ENCODE assay signal across 8 cellular contexts in the genomic region with DNA sequence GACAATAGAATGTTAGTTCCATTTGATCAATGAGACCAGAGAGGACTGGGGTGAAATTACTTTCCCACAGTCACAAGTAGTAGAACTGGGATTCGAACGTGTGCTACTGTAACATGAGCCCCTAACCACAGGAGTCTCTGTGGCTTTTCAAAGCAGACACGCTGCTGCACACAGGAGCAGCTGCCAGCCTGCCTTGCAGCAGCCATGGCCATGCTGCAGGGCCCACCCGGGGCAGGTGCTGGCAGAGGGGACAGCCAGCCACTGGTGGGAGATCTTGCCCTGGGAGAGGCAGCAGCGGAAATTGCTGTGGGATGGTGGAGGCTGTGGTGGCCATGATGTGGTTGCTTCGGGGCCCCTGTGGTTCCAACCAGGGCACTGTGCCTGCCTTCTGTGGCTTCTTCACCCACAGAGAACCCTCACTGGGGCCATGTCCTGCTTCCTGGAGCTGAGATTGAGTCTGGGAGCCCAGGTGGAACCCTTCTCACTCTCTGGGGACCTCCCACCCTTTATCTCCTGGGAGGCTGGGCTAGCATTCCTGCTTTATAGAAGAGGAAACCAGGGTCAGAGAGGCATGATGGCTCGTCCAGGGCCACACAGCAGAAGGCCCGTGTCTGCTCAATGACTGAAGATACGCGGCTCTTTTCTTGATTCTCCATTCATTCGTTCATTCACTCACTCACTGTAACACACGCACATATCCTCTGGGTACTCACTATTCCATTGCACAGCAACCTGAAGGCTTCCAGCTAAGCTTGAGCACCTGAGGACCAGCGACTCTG. TPM values are rescaled to one million over a fixed set of nuclear protein-coding genes. Genes with fewer than 3 reads are reported as not detected.
DNase-seq lines count a peak whose midpoint lies in the region; ATAC-seq and TF ChIP-seq lines count a peak whose summit lies in the region.
"Not testable (repeated sequence)": the region's sequence is repeated elsewhere in the genome, so short reads cannot be mapped to it uniquely, and the experiment has no call there.

No MANE protein-coding gene starts in this region.

- ATAC-seq in CD8-positive, alpha-beta T cell = peak; percentile 58
- peak; percentile 49 for ATAC-seq in GM18868 (IDR thresholded peaks at IDR 0.05; ENCODE audit: unreplicated experiment)
- ATAC-seq in GM21619 (IDR thresholded peaks at IDR 0.05; ENCODE audit: unreplicated experiment) = peak; percentile 41
- ATAC-seq in HG03196 (IDR thresholded peaks at IDR 0.05; ENCODE audit: unreplicated experiment) = peak; percentile 50
- peak; percentile 80 for ATAC-seq in T-helper 17 cell
- peak; percentile 63 to 80 for ATAC-seq in activated T-cell treated with anti-CD3 and anti-CD28 coated beads, Interleukin-2, amount 50 U/mL, for 72 hours (replicated peaks in 1 of 2)
- peak; percentile 72 for ATAC-seq in memory B cell (ENCODE audit: low read depth)
- peak; percentile 77 for ATAC-seq in stimulated activated memory B cell treated with anti-CD40 and anti-IgM and Interleukin-4, amounts not matched to agents 10 μg/mL and 1 μg/mL and 100 μg/mL, for 72 hours

- DNase-seq in CD8-positive, alpha-beta T cell; T-helper 17 cell; activated T-cell treated with anti-CD3 and anti-CD28 coated beads, Interleukin-2, amount 50 U/mL, for 72 hours; memory B cell (ENCODE audit: low spot score in 2 of 2): not testable (repeated sequence)

- H3K27me3 ChIP-seq in CD8-positive, alpha-beta T cell (ENCODE audit: insufficient read depth, low read length) = not testable (repeated sequence)

- not testable (repeated sequence) for H3K27ac Mint-ChIP-seq in CD8-positive, alpha-beta T cell; T-helper 17 cell; activated T-cell treated with anti-CD3 and anti-CD28 coated beads, Interleukin-2, amount 50 U/mL, for 72 hours; memory B cell; stimulated activated memory B cell treated with anti-CD40 and anti-IgM and Interleukin-4, amounts not matched to agents 10 μg/mL and 1 μg/mL and 100 μg/mL, for 72 hours

- H3K36me3 Mint-ChIP-seq in CD8-positive, alpha-beta T cell; T-helper 17 cell (ENCODE audit: low read depth); activated T-cell treated with anti-CD3 and anti-CD28 coated beads, Interleukin-2, amount 50 U/mL, for 72 hours (ENCODE audit: insufficient read depth in 2 of 2); memory B cell; stimulated activated memory B cell treated with anti-CD40 and anti-IgM and Interleukin-4, amounts not matched to agents 10 μg/mL and 1 μg/mL and 100 μg/mL, for 72 hours: not testable (repeated sequence)

- H3K9me3 Mint-ChIP-seq in CD8-positive, alpha-beta T cell; activated T-cell treated with anti-CD3 and anti-CD28 coated beads, Interleukin-2, amount 50 U/mL, for 72 hours; memory B cell; stimulated activated memory B cell treated with anti-CD40 and anti-IgM and Interleukin-4, amounts not matched to agents 10 μg/mL and 1 μg/mL and 100 μg/mL, for 72 hours: not testable (repeated sequence)

- H3K4me3 ChIP-seq in CD8-positive, alpha-beta T cell (ENCODE audit: low read depth, low read length) = not testable (repeated sequence)

- not testable (repeated sequence) for H3K27me3 Mint-ChIP-seq in CD8-positive, alpha-beta T cell (ENCODE audit: low read depth); T-helper 17 cell; activated T-cell treated with anti-CD3 and anti-CD28 coated beads, Interleukin-2, amount 50 U/mL, for 72 hours (ENCODE audit: low read depth); memory B cell; stimulated activated memory B cell treated with anti-CD40 and anti-IgM and Interleukin-4, amounts not matched to agents 10 μg/mL and 1 μg/mL and 100 μg/mL, for 72 hours

- not testable (repeated sequence) for H3K27ac ChIP-seq in CD8-positive, alpha-beta T cell (ENCODE audit: low read depth, low read length)

- intact Hi-C loops in CD8-positive, alpha-beta T cell (cut with DNase I, micrococcal nuclease) = not testable (repeated sequence)

- H3K4me1 Mint-ChIP-seq in CD8-positive, alpha-beta T cell (ENCODE audit: low read depth); T-helper 17 cell; activated T-cell treated with anti-CD3 and anti-CD28 coated beads, Interleukin-2, amount 50 U/mL, for 72 hours (ENCODE audit: low read depth); memory B cell; stimulated activated memory B cell treated with anti-CD40 and anti-IgM and Interleukin-4, amounts not matched to agents 10 μg/mL and 1 μg/mL and 100 μg/mL, for 72 hours: not testable (repeated sequence)

- H3K9me3 ChIP-seq in CD8-positive, alpha-beta T cell (ENCODE audit: low read length); T-helper 17 cell (ENCODE audit: control insufficient read depth, low read length, poor library complexity, severe bottlenecking): not testable (repeated sequence)

- CTCF ChIA-PET in CD8-positive, alpha-beta T cell (lab: Charles Lee) = not testable (repeated sequence)

- POLR2A ChIA-PET in CD8-positive, alpha-beta T cell (lab: Charles Lee) = not testable (repeated sequence)

- not testable (repeated sequence) for H3K36me3 ChIP-seq in CD8-positive, alpha-beta T cell (ENCODE audit: insufficient read depth, low read length)

- H3K4me1 ChIP-seq in CD8-positive, alpha-beta T cell (ENCODE audit: insufficient read depth, low read length) = not testable (repeated sequence)

- H3K4me3 Mint-ChIP-seq in CD8-positive, alpha-beta T cell; T-helper 17 cell; activated T-cell treated with anti-CD3 and anti-CD28 coated beads, Interleukin-2, amount 50 U/mL, for 72 hours; memory B cell; stimulated activated memory B cell treated with anti-CD40 and anti-IgM and Interleukin-4, amounts not matched to agents 10 μg/mL and 1 μg/mL and 100 μg/mL, for 72 hours: not testable (repeated sequence)

- TF ChIP-seq CTCF in CD8-positive, alpha-beta T cell (IDR thresholded peaks at IDR 0.05) = not testable (repeated sequence)

RNA-seq across cellular contexts. Expression of a gene that starts 20.8 kb away (rescaled TPM):
- 10 to 100 TPM in 1 of 2 experiments, 1 to 10 TPM in 1; 9.9 to 11.8 TPM for total RNA-seq in CD8-positive, alpha-beta T cell
- total RNA-seq in T-helper 17 cell = 1 to 10 TPM; 6.0 to 7.2 TPM
- total RNA-seq in activated T-cell treated with anti-CD3 and anti-CD28 coated beads, Interleukin-2, amount 50 U/mL, for 72 hours = 1 to 10 TPM; 5.3 to 9.0 TPM
